ENCODE assay signal across 11 cellular contexts in genomic region chr7:6725003-6725402, GRCh38. TPM values are rescaled to one million over a fixed set of nuclear protein-coding genes. Genes with fewer than 3 reads are reported as not detected.
DNase-seq lines count a peak whose midpoint lies in the region; ATAC-seq and TF ChIP-seq lines count a peak whose summit lies in the region.
"Had no signal": no experiment of that assay in that cellular context is flagged by ENCODE, and none has a peak within 500 bp of the region (broad histone marks: within the 10 kb centered on the region; RNA-seq: fewer than 3 reads in every experiment).

No MANE protein-coding gene starts in this region.

- H3K4me1 ChIP-seq in DOHH2 (ENCODE audit: control insufficient read depth, low read length) (peaks cover 27% of the 10 kb centered on the region), osteoblast (ENCODE audit: insufficient read depth, low read length) (peaks cover 3% of the 10 kb centered on the region), gastrocnemius medialis (peaks cover 0 to 4% of the 10 kb centered on the region in 2 donors)
- H3K4me1 ChIP-seq: parathyroid adenoma had no signal

- no peak overlapping the region for H3K4me3 ChIP-seq in DOHH2 (ENCODE audit: low read length)
- no peak overlapping the region for H3K4me3 ChIP-seq in WERI-Rb-1 (ENCODE audit: low read depth, low read length)
- no peak overlapping the region for H3K4me3 ChIP-seq in osteoblast (ENCODE audit: insufficient read depth, low read length)
- H3K4me3 ChIP-seq in gastrocnemius medialis = no peak overlapping the region
- H3K4me3 ChIP-seq: MG63 had no signal

- intact Hi-C loops in gastrocnemius medialis (cut with DNase I; ENCODE audit: low total_unique reads) = no loop called here

- H3K9me2 ChIP-seq in DOHH2 (replicated peaks; ENCODE audit: control insufficient read depth, low read length) = no peaks in the 10 kb centered on the region

- TF ChIP-seq CTCF in DOHH2 (IDR thresholded peaks at IDR 0.05; ENCODE audit: low read depth, low read length, poor library complexity, severe bottlenecking) = no peak
- TF ChIP-seq CTCF in WERI-Rb-1 (IDR thresholded peaks at IDR 0.05; ENCODE audit: low read depth, low read length) = no peak
- TF ChIP-seq CTCF in osteoblast (IDR thresholded peaks at IDR 0.05; ENCODE audit: extremely low read depth, low read depth, low read length) = no peak
- no peak for TF ChIP-seq CTCF in gastrocnemius medialis (IDR thresholded peaks at IDR 0.05 in 4 of 5, conservative IDR thresholded peaks at IDR 0.05 in 1 of 5)

- TF ChIP-seq POLR2A in gastrocnemius medialis (IDR thresholded peaks at IDR 0.05) = no peak

- H4K20me1 ChIP-seq in DOHH2 (ENCODE audit: control insufficient read depth, insufficient read depth, low read depth, low read length) (no peaks in the 10 kb centered on the region), osteoblast (ENCODE audit: insufficient read depth, low read length) (no peaks in the 10 kb centered on the region)

- ATAC-seq in GM19438 (IDR thresholded peaks at IDR 0.05; ENCODE audit: low read depth, unreplicated experiment) (peak; percentile 70), HG03060 (IDR thresholded peaks at IDR 0.05; ENCODE audit: low read depth, unreplicated experiment) (peak; percentile 49), gastrocnemius medialis (no peak)
- ATAC-seq: Right ventricle myocardium inferior had no signal

- H3K27ac ChIP-seq in DOHH2 (ENCODE audit: low read depth, low read length) (no peak overlapping the region), WERI-Rb-1 (no peak overlapping the region), osteoblast (ENCODE audit: low read depth, low read length) (no peak overlapping the region), gastrocnemius medialis (no peak overlapping the region)
- H3K27ac ChIP-seq: parathyroid adenoma had no signal

- 0 out of 2 replicates have a peak overlapping the region, but pooled peaks have one; percentile 1 for H3K4me2 ChIP-seq in DOHH2 (ENCODE audit: low read length)
- no peak overlapping the region for H3K4me2 ChIP-seq in osteoblast (ENCODE audit: insufficient read depth, low read length)

- peaks cover 5% of the 10 kb centered on the region for H3K79me2 ChIP-seq in DOHH2 (ENCODE audit: control insufficient read depth, low read length)
- H3K79me2 ChIP-seq in osteoblast (ENCODE audit: insufficient read depth, low read length) = peaks cover 7% of the 10 kb centered on the region
- H3K79me2 ChIP-seq: parathyroid adenoma had no signal

- in situ Hi-C loops in gastrocnemius medialis (cut with MboI; ENCODE audit: low sequenced_read_pairs in 4 of 4) = no loop called here

- H3K36me3 ChIP-seq in DOHH2 (ENCODE audit: control insufficient read depth, low read length) (peaks cover 4% of the 10 kb centered on the region), WERI-Rb-1 (no peaks in the 10 kb centered on the region), osteoblast (ENCODE audit: insufficient read depth, low read length) (no peaks in the 10 kb centered on the region), gastrocnemius medialis (no peaks in the 10 kb centered on the region)
- H3K36me3 ChIP-seq: MG63 had no signal

- no peaks in the 10 kb centered on the region for H3K9me3 ChIP-seq in DOHH2 (ENCODE audit: control insufficient read depth, insufficient read depth, low read length)
- peaks cover 4% of the 10 kb centered on the region for H3K9me3 ChIP-seq in WERI-Rb-1 (ENCODE audit: severe bottlenecking)
- H3K9me3 ChIP-seq in osteoblast (ENCODE audit: low read depth, low read length) = no peaks in the 10 kb centered on the region
- no peaks in the 10 kb centered on the region for H3K9me3 ChIP-seq in gastrocnemius medialis
- H3K9me3 ChIP-seq: MG63 had no signal

- peak; percentile 84 for DNase-seq in NOMO-1 treated with DMSO at 0.1 percent for 48 hours (lab: John Stamatoyannopoulos, UW; ENCODE audit: unreplicated experiment)
- DNase-seq in activated T-cell treated with anti-CD3 and anti-CD28 coated beads, Interleukin-2, amount 50 U/mL, for 1 hour = no peak
- no peak for DNase-seq in WERI-Rb-1
- no peak for DNase-seq in osteoblast (ENCODE audit: insufficient read length, low spot score, missing footprints)
- DNase-seq in gastrocnemius medialis = no peak
- DNase-seq: MG63 had no signal

- no peak overlapping the region for H2AFZ ChIP-seq in osteoblast (ENCODE audit: low read length)
- H2AFZ ChIP-seq: parathyroid adenoma had no signal

- H3F3A ChIP-seq in DOHH2 (ENCODE audit: control insufficient read depth, insufficient read depth) = no peaks in the 10 kb centered on the region

- H3K27me3 ChIP-seq in DOHH2 (ENCODE audit: control insufficient read depth, low read length) (no peaks in the 10 kb centered on the region), WERI-Rb-1 (ENCODE audit: insufficient read depth, low read depth, severe bottlenecking) (no peaks in the 10 kb centered on the region), osteoblast (ENCODE audit: insufficient read depth, low read length) (no peaks in the 10 kb centered on the region), gastrocnemius medialis (no peaks in the 10 kb centered on the region)
- H3K27me3 ChIP-seq: MG63 had no signal

RNA-seq across cellular contexts. Expression of gene ZNF12, which starts 18.3 kb away (rescaled TPM):
- total RNA-seq in osteoblast (20.9 and 22.8 TPM in 2 replicates), gastrocnemius medialis (1 to 10 TPM; 4.5 to 8.9 (median 5.3) TPM)

RNA-seq across cellular contexts. Expression of gene RSPH10B2, which starts 28.9 kb away (rescaled TPM):
- under 0.01 TPM in 1 of 2 replicates, not detected in the other for total RNA-seq in osteoblast
- 1 to 10 TPM in 2 of 4 donors, under 1 TPM in 2; 0.09 to 6.4 (median 1.1) TPM for total RNA-seq in gastrocnemius medialis
- total RNA-seq: Right ventricle myocardium inferior had no signal

Comparison
In these comparisons a context has a peak if more than half of its experiments do, and no peak if none do; other contexts are left out.
1. ATAC-seq: peak in GM19438 (single experiment) and HG03060 (single experiment); none in gastrocnemius medialis (0 of 2).